ENCODE assay signal across 10 cellular contexts in genomic region chr1:16220101-16220500, GRCh38.
"Had no signal": no experiment of that assay in that cellular context is flagged by ENCODE, and none has a peak within 500 bp of the region (broad histone marks: within the 10 kb centered on the region; RNA-seq: fewer than 3 reads in every experiment).

No MANE protein-coding gene starts in this region.

- H3K36me3 ChIP-seq: gastrocnemius medialis, left ventricle myocardium inferior, ovary, upper lobe of right lung had no signal

- H3K27me3 ChIP-seq: ovary, upper lobe of right lung had no signal

- H3K4me3 ChIP-seq: gastrocnemius medialis, left ventricle myocardium inferior, ovary, upper lobe of right lung had no signal

- H3K9me3 Mint-ChIP-seq: neural crest cell had no signal

- DNase-seq: activated effector memory CD4-positive, alpha-beta T cell treated with anti-CD3 and anti-CD28 coated beads, Interleukin-2, amount 50 U/mL, for 16 hours; activated T-cell treated with anti-CD3 and anti-CD28 coated beads, Interleukin-2, amount 50 U/mL, for 1 hour; gastrocnemius medialis; left ventricle myocardium inferior; ovary; stimulated activated CD4-positive, alpha-beta T cell treated with anti-CD3 and anti-CD28 coated beads, Interleukin-2, amount 100 ng/mL, for 48 hours; stimulated activated naive CD8-positive, alpha-beta T cell treated with anti-CD3 and anti-CD28 coated beads, Interleukin-15, Interleukin-2, amounts not matched to agents 100 U/mL and 50 U/mL, for 24 hours; upper lobe of right lung had no signal

- H3K27ac ChIP-seq: gastrocnemius medialis, left ventricle myocardium inferior, ovary, upper lobe of right lung, VCaP had no signal

- H3K9me3 ChIP-seq: gastrocnemius medialis, left ventricle myocardium inferior, ovary, upper lobe of right lung had no signal
